Comparison of ENCODE assay signal across 19 cellular contexts in the genomic region with DNA sequence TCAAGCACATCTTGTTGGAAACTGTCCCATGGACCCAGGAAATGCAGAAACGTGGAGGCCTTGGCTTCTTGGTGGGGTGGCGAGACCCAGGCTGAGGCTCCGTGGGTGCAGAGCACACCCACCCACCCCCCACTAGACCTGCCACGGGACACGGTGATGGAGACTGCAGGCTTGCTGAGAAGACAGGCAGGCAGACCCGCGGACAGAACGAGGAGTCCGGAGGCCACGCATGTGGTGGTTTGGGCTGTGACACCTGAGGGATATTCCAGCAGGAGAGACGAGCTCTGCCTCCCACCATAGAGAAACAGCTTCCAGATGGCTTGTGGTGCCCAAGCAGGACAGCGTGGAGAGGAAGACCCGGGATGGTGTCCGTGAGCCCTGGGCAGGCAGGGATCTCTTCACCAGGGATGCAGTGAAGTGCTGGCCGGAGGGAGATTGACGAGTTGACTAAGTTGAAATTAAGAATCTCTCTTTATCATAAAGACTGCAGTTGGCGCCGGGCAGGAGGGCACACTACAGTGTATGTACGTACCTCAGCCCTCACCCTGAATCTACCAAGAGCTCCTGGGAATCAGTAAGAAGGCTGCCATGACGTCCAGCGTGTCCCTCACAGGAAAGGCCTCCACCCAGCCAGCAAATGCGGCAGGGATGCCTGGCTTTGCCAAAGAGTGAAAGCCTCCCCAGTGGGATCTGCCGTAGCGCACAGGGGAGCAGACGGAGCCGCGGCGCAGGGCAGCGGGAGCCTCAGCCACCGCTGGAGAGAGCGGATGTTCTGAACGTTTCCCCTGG. TPM values are rescaled to one million over a fixed set of nuclear protein-coding genes. Genes with fewer than 3 reads are reported as not detected.
DNase-seq lines count a peak whose midpoint lies in the region; ATAC-seq, FAIRE-seq and TF ChIP-seq lines count a peak whose summit lies in the region.
"Had no signal": no experiment of that assay in that cellular context is flagged by ENCODE, and none has a peak within 500 bp of the region (broad histone marks: within the 10 kb centered on the region; RNA-seq: fewer than 3 reads in every experiment).

No MANE protein-coding gene starts in this region.

- peaks cover 57% of the 10 kb centered on the region for H3K36me3 ChIP-seq in bronchial epithelial cell (ENCODE audit: control insufficient read depth, insufficient read depth, low read length)

- no peaks in the 10 kb centered on the region for H3K9me3 Mint-ChIP-seq in activated T-cell treated with anti-CD3 and anti-CD28 coated beads, Interleukin-2, amount 50 U/mL, for 4 hours
- H3K9me3 Mint-ChIP-seq in Calu3 (ENCODE audit: low read depth, unreplicated experiment) (no peaks in the 10 kb centered on the region), memory B cell (no peaks in the 10 kb centered on the region)
- H3K9me3 Mint-ChIP-seq: CD4-positive, CD25-positive, alpha-beta regulatory T cell had no signal

- H3K4me3 Mint-ChIP-seq in activated T-cell treated with anti-CD3 and anti-CD28 coated beads, Interleukin-2, amount 50 U/mL, for 4 hours: no peak overlapping the region
- H3K4me3 Mint-ChIP-seq in Calu3 (ENCODE audit: low read depth, unreplicated experiment) (peak overlapping the region; percentile 39), memory B cell (no peak overlapping the region)
- H3K4me3 Mint-ChIP-seq: B cell had no signal

- TF ChIP-seq CTCF in Calu3 (IDR thresholded peaks at IDR 0.05; ENCODE audit: unreplicated experiment): no peak
- TF ChIP-seq CTCF in bronchial epithelial cell (IDR thresholded peaks at IDR 0.05; ENCODE audit: insufficient read depth, low read length, severe bottlenecking): no peak

- CTCF ChIA-PET in Calu3 (lab: Charles Lee) (no interaction called here), HEK293T (lab: Yijun Ruan, JAX) (no interaction called here)

- intact Hi-C loops in Calu3 (cut with micrococcal nuclease; ENCODE audit: unreplicated experiment): no loop called here

- POLR2A ChIA-PET in HEK293T (lab: Yijun Ruan, JAX): no interaction called here

- peaks cover 17% of the 10 kb centered on the region for H3K4me1 Mint-ChIP-seq in activated T-cell treated with anti-CD3 and anti-CD28 coated beads, Interleukin-2, amount 50 U/mL, for 4 hours (ENCODE audit: low read depth)
- H3K4me1 Mint-ChIP-seq in Calu3 (ENCODE audit: low read depth, unreplicated experiment): no peaks in the 10 kb centered on the region
- peaks cover 7% of the 10 kb centered on the region for H3K4me1 Mint-ChIP-seq in memory B cell

- no peak overlapping the region for H3K4me3 ChIP-seq in bronchial epithelial cell (ENCODE audit: low read depth, low read length)
- H3K4me3 ChIP-seq: SJSA1 had no signal

- ATAC-seq in activated T-cell treated with anti-CD3 and anti-CD28 coated beads, Interleukin-2, amount 50 U/mL, for 4 hours: no peak
- ATAC-seq in memory B cell (ENCODE audit: low read depth): no peak

- H3K27ac Mint-ChIP-seq in Calu3 (ENCODE audit: unreplicated experiment) (peak overlapping the region; percentile 63), memory B cell (peak overlapping the region; percentile 90)
- H3K27ac Mint-ChIP-seq: B cell had no signal

- H3K36me3 Mint-ChIP-seq in activated T-cell treated with anti-CD3 and anti-CD28 coated beads, Interleukin-2, amount 50 U/mL, for 4 hours (ENCODE audit: insufficient read depth): peaks cover 34% of the 10 kb centered on the region
- H3K36me3 Mint-ChIP-seq in Calu3 (ENCODE audit: insufficient read depth, unreplicated experiment) (peaks cover 92% of the 10 kb centered on the region), memory B cell (peaks cover 17% of the 10 kb centered on the region)

- BruUV-seq in Calu3 (replicated peaks; lab: Mats Ljungman, UMichigan): no TSS peak

- peak; percentile 36 for FAIRE-seq in bronchial epithelial cell (lab: Jason Lieb, UNC)

- DNase-seq in activated T-cell treated with anti-CD3 and anti-CD28 coated beads, Interleukin-2, amount 50 U/mL, for 1 hour: peak; percentile 17
- DNase-seq in activated T-cell treated with anti-CD3 and anti-CD28 coated beads, Interleukin-2, amount 50 U/mL, for 4 hours: no peak
- DNase-seq in Calu3 (no peak), bronchial epithelial cell (ENCODE audit: low read depth) (no peak), memory B cell (ENCODE audit: low spot score in 2 of 2) (no peak), pons (ENCODE audit: low spot score) (no peak), HEK293T (ENCODE audit: extremely low spot score) (no peak), NCI-H1092 treated with DMSO at 0.1 percent for 48 hours (lab: John Stamatoyannopoulos, UW) (no peak)
- DNase-seq: Caco-2; CD4-positive, CD25-positive, alpha-beta regulatory T cell; DMS153; EL; MV-4-11; NCI-H1417 treated with DMSO at 0.1 percent for 48 hours; NCI-H1930; NCI-H345; NCI-H524 treated with DMSO at 0.1 percent for 48 hours had no signal

- H3K27me3 ChIP-seq in bronchial epithelial cell (ENCODE audit: control insufficient read depth, insufficient read depth, low read length): no peaks in the 10 kb centered on the region
- H3K27me3 ChIP-seq: SJSA1 had no signal

- no peaks in the 10 kb centered on the region for H3K27me3 Mint-ChIP-seq in activated T-cell treated with anti-CD3 and anti-CD28 coated beads, Interleukin-2, amount 50 U/mL, for 4 hours (ENCODE audit: low read depth)
- H3K27me3 Mint-ChIP-seq in Calu3 (ENCODE audit: unreplicated experiment): no peaks in the 10 kb centered on the region
- no peaks in the 10 kb centered on the region for H3K27me3 Mint-ChIP-seq in memory B cell
- H3K27me3 Mint-ChIP-seq: B cell; CD4-positive, CD25-positive, alpha-beta regulatory T cell had no signal

TF ChIP-seq in HEK293T, 16 proteins besides CTCF, POLR2A, EP300 and RAD21:
- TF ChIP-seq, protein P1, sequence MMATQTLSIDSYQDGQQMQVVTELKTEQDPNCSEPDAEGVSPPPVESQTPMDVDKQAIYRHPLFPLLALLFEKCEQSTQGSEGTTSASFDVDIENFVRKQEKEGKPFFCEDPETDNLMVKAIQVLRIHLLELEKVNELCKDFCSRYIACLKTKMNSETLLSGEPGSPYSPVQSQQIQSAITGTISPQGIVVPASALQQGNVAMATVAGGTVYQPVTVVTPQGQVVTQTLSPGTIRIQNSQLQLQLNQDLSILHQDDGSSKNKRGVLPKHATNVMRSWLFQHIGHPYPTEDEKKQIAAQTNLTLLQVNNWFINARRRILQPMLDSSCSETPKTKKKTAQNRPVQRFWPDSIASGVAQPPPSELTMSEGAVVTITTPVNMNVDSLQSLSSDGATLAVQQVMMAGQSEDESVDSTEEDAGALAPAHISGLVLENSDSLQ (IDR thresholded peaks at IDR 0.05): no peak
- no peak for TF ChIP-seq LEF1 (IDR thresholded peaks at IDR 0.05; ENCODE audit: borderline replicate concordance)
- no peak for TF ChIP-seq BHLHE40 (IDR thresholded peaks at IDR 0.05; ENCODE audit: borderline replicate concordance)
- TF ChIP-seq TARDBP (IDR thresholded peaks at IDR 0.05): no peak
- TF ChIP-seq SP1 (IDR thresholded peaks at IDR 0.05): no peak
- TF ChIP-seq FOXM1 (IDR thresholded peaks at IDR 0.05; ENCODE audit: borderline replicate concordance): no peak
- no peak for TF ChIP-seq CTBP1 (IDR thresholded peaks at IDR 0.05; ENCODE audit: borderline replicate concordance)
TF ChIP-seq in HEK293T: peak in this region for 0.

RNA-seq across cellular contexts. Expression of a gene that starts 8.2 kb away (rescaled TPM):
- total RNA-seq in activated T-cell treated with anti-CD3 and anti-CD28 coated beads, Interleukin-2, amount 50 U/mL, for 4 hours: 100 to 1,000 TPM; 234 to 251 (median 247) TPM
- 261 and 271 TPM in 2 replicates for total RNA-seq in Calu3 (2022)
- 34.9 and 49.8 TPM in 2 replicates for total RNA-seq in bronchial epithelial cell

RNA-seq across cellular contexts. Expression of a gene that starts 15.8 kb away (rescaled TPM):
- under 1 TPM; 0.08 to 0.24 (median 0.16) TPM for total RNA-seq in activated T-cell treated with anti-CD3 and anti-CD28 coated beads, Interleukin-2, amount 50 U/mL, for 4 hours
- 2.4 and 7.0 TPM in 2 replicates for total RNA-seq in Calu3 (2022)
- total RNA-seq in bronchial epithelial cell: 0.26 and 0.51 TPM in 2 replicates

RNA-seq across cellular contexts. Expression of a gene that starts 34.0 kb away (rescaled TPM):
- 100 to 1,000 TPM; 108 to 133 (median 112) TPM for total RNA-seq in activated T-cell treated with anti-CD3 and anti-CD28 coated beads, Interleukin-2, amount 50 U/mL, for 4 hours
- total RNA-seq in Calu3 (2022) (59.4 and 72.4 TPM in 2 replicates), bronchial epithelial cell (84.7 and 117 TPM in 2 replicates)

RNA-seq across cellular contexts. Expression of a gene that starts 34.1 kb away (rescaled TPM):
- 10 to 100 TPM; 21.8 to 27.4 (median 23.1) TPM for total RNA-seq in activated T-cell treated with anti-CD3 and anti-CD28 coated beads, Interleukin-2, amount 50 U/mL, for 4 hours
- total RNA-seq in Calu3 (2022): 63.9 and 80.2 TPM in 2 replicates
- total RNA-seq in bronchial epithelial cell: 26.9 and 30.0 TPM in 2 replicates
